Comparison of ENCODE assay signal across 8 cellular contexts in genomic region chr1:244969355-244970235, GRCh38.
A peak's percentile ranks its signal among the peaks of the same experiment; 100 is the strongest.
DNase-seq lines count a peak whose midpoint lies in the region; ATAC-seq lines count a peak whose summit lies in the region.

No MANE protein-coding gene starts in this region.

- peak; percentile 83 for DNase-seq in NCI-H748 (lab: John Stamatoyannopoulos, UW; ENCODE audit: unreplicated experiment)
- peak; percentile 86 for DNase-seq in activated CD8-positive, alpha-beta memory T cell treated with anti-CD3 and anti-CD28 coated beads for 24 hours
- DNase-seq in stimulated activated CD8-positive, alpha-beta memory T cell treated with anti-CD3 and anti-CD28 coated beads, Interleukin-2, amount 100 ng/mL, for 48 hours (ENCODE audit: low read depth in 2 of 2) = peak; percentile 14 to 32

- H3K27ac ChIP-seq in BLaER1 = peak overlapping the region; percentile 100
- H3K27ac ChIP-seq in mesodermal cell (ENCODE audit: low read depth, low read length, severe bottlenecking) = peak overlapping the region; percentile 100

- peak; percentile 21 for ATAC-seq in GM19328 (IDR thresholded peaks at IDR 0.05; ENCODE audit: unreplicated experiment)
- ATAC-seq in HG03558 (IDR thresholded peaks at IDR 0.05; ENCODE audit: extremely low read depth, unreplicated experiment) = peak; percentile 9

- H3K4me3 ChIP-seq in BLaER1 (peak overlapping the region; percentile 80), endocrine pancreas (ENCODE audit: control insufficient read depth, insufficient read depth, low read length) (peak overlapping the region; percentile 93), mesodermal cell (ENCODE audit: extremely low read depth, insufficient read depth, low read length, poor library complexity, severe bottlenecking) (peak overlapping the region; percentile 65)

- WGBS in mesodermal cell (ENCODE audit: insufficient coverage in 2 of 2), 2 experiments = 5 to 7% methylated on average over 40 to 45 of the region's 54 CpGs

- H3K36me3 ChIP-seq in BLaER1 (no peaks in the 10 kb centered on the region), endocrine pancreas (ENCODE audit: control insufficient read depth, insufficient read depth, low read length) (no peaks in the 10 kb centered on the region), mesodermal cell (ENCODE audit: control insufficient read depth, insufficient read depth, low read length) (no peaks in the 10 kb centered on the region)

- H3K9ac ChIP-seq in BLaER1 (peak overlapping the region; percentile 100), endocrine pancreas (ENCODE audit: control insufficient read depth, insufficient read depth, low read length) (peak overlapping the region; percentile 84)

- H3K4me1 ChIP-seq in BLaER1 (peaks cover 31% of the 10 kb centered on the region), endocrine pancreas (ENCODE audit: control insufficient read depth, insufficient read depth, low read length) (peaks cover 11% of the 10 kb centered on the region), mesodermal cell (ENCODE audit: control insufficient read depth, insufficient read depth, low read length, poor library complexity, severe bottlenecking) (peaks cover 4% of the 10 kb centered on the region)

- H3K27me3 ChIP-seq in BLaER1 = no peaks in the 10 kb centered on the region
- H3K27me3 ChIP-seq in endocrine pancreas (ENCODE audit: control insufficient read depth, insufficient read depth, low read length) = no peaks in the 10 kb centered on the region

- H3K9me3 ChIP-seq in BLaER1 = no peaks in the 10 kb centered on the region
- no peaks in the 10 kb centered on the region for H3K9me3 ChIP-seq in endocrine pancreas (ENCODE audit: control insufficient read depth, low read length)
- no peaks in the 10 kb centered on the region for H3K9me3 ChIP-seq in mesodermal cell (ENCODE audit: control insufficient read depth, low read length)

- no peaks in the 10 kb centered on the region for H4K20me1 ChIP-seq in BLaER1

- H3K4me2 ChIP-seq in BLaER1 = peak overlapping the region; percentile 78

Comparison
In these comparisons a context has a peak if more than half of its experiments do, and no peak if none do; other contexts are left out.
1. Peak in every context shown above with its lines: DNase-seq, ATAC-seq, H3K4me3 ChIP-seq and H3K27ac ChIP-seq.
2. DNase-seq: peak in every context shown above with its lines; median percentile 86 in activated CD8-positive, alpha-beta memory T cell treated with anti-CD3 and anti-CD28 coated beads for 24 hours; 83 in NCI-H748; 23 in stimulated activated CD8-positive, alpha-beta memory T cell treated with anti-CD3 and anti-CD28 coated beads, Interleukin-2, amount 100 ng/mL, for 48 hours.